12 cellular contexts compared by ENCODE assay signal in the genomic region with DNA sequence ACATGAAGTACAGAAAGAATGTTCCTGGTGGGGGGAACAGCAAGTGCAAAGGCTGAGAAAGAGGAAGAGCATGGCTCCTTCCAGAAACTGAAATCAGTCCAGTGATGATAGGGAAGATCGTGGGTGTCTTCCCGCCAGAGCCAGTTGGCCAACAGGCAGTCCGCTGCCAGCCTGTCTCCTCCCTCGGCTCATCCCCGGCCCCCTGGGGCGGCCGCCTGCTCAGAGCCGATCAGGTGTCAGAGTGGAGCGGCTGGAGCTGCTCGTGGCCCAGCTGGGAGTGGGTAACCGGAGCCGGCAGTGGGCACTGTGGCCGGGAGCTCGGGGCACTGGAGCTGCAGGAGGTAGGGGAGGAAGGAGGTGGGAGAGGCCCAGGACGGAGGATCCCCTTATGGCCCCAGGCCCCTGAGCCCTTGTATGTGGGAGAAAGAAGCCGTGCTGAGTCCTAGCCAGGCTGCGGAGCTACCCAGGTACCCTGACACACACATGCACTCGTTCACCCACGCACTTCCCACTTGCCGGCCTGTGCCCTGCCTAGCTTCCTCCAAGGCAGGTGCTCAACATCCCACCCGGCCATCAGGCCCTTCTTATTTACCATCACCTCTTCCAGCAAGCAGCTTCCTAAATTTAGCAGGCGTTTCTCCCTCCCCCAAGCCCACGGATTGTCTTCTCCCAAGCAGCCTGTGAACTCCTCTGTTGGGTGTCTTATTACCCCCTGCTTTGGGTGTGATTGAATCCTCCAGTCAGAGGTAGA. TPM values are rescaled to one million over a fixed set of nuclear protein-coding genes. Genes with fewer than 3 reads are reported as not detected.
DNase-seq lines count a peak whose midpoint lies in the region; ATAC-seq and TF ChIP-seq lines count a peak whose summit lies in the region.
"Had no signal": no experiment of that assay in that cellular context is flagged by ENCODE, and none has a peak within 500 bp of the region (broad histone marks: within the 10 kb centered on the region; RNA-seq: fewer than 3 reads in every experiment).

No MANE protein-coding gene starts in this region.

- intact Hi-C loops in esophagus squamous epithelium (cut with DNase I): no loop called here

- peak overlapping the region; percentile 37 for H3K4me3 Mint-ChIP-seq in activated T-cell treated with anti-CD3 and anti-CD28 coated beads, Interleukin-2, amount 50 U/mL, for 4 hours
- H3K4me3 Mint-ChIP-seq in brain: peak overlapping the region; percentile 62 to 99 (median 78)
- peak overlapping the region; percentile 57 to 99 for H3K4me3 Mint-ChIP-seq in stimulated activated naive CD8-positive, alpha-beta T cell treated with anti-CD3 and anti-CD28 coated beads, Interleukin-15, amount 100 ng/mL, for 72 hours

- H3K4me3 ChIP-seq in esophagus squamous epithelium: no peak overlapping the region

- H3K36me3 ChIP-seq in esophagus squamous epithelium: peaks cover 0 to 15% (median 0%) of the 10 kb centered on the region in 3 donors

- H3K9me3 ChIP-seq in esophagus squamous epithelium: no peaks in the 10 kb centered on the region
- H3K9me3 ChIP-seq: BLaER1 treated with 17β-estradiol and CSF1 and Interleukin-3, amounts not matched to agents 10 nM and 100 nM had no signal

- peaks cover 0 to 15% (median 0%) of the 10 kb centered on the region in 4 donors for H3K27me3 ChIP-seq in esophagus squamous epithelium
- H3K27me3 ChIP-seq: BLaER1 treated with 17β-estradiol and CSF1 and Interleukin-3, amounts not matched to agents 10 nM and 100 nM had no signal

- peaks cover 2% of the 10 kb centered on the region for H3K27me3 Mint-ChIP-seq in activated T-cell treated with anti-CD3 and anti-CD28 coated beads, Interleukin-2, amount 50 U/mL, for 4 hours (ENCODE audit: low read depth)
- peaks cover 11% of the 10 kb centered on the region for H3K27me3 Mint-ChIP-seq in brain
- H3K27me3 Mint-ChIP-seq in stimulated activated naive CD8-positive, alpha-beta T cell treated with anti-CD3 and anti-CD28 coated beads, Interleukin-15, amount 100 ng/mL, for 72 hours: no peaks in the 10 kb centered on the region

- no peak for ATAC-seq in activated T-cell treated with anti-CD3 and anti-CD28 coated beads, Interleukin-2, amount 50 U/mL, for 4 hours
- ATAC-seq in stimulated activated naive CD8-positive, alpha-beta T cell treated with anti-CD3 and anti-CD28 coated beads, Interleukin-15, amount 100 ng/mL, for 72 hours: no peak
- ATAC-seq in HG03097 (IDR thresholded peaks at IDR 0.05; ENCODE audit: low FRiP score, unreplicated experiment): no peak

- H3K27ac Mint-ChIP-seq in brain: peak overlapping the region in 2 of 5 experiments; percentile 52 to 70
- H3K27ac Mint-ChIP-seq in stimulated activated naive CD8-positive, alpha-beta T cell treated with anti-CD3 and anti-CD28 coated beads, Interleukin-15, amount 100 ng/mL, for 72 hours: peak overlapping the region in 1 of 2 donors; percentile 77

- no peak for DNase-seq in activated T-cell treated with anti-CD3 and anti-CD28 coated beads, Interleukin-2, amount 50 U/mL, for 4 hours
- no peak for DNase-seq in activated T-cell treated with anti-CD3 and anti-CD28 coated beads, Interleukin-2, amount 50 U/mL, for 1 hour
- DNase-seq in NCI-H2227 (lab: John Stamatoyannopoulos, UW; ENCODE audit: unreplicated experiment) (peak; percentile 18), esophagus squamous epithelium (lab: John Stamatoyannopoulos, UW) (no peak), mucosa of gallbladder (ENCODE audit: low spot score) (no peak)
- no peak for DNase-seq in stimulated activated naive CD8-positive, alpha-beta T cell treated with anti-CD3 and anti-CD28 coated beads, Interleukin-15, amount 100 ng/mL, for 72 hours
- DNase-seq: effector CD4-positive, alpha-beta T cell had no signal

- H3K36me3 Mint-ChIP-seq in activated T-cell treated with anti-CD3 and anti-CD28 coated beads, Interleukin-2, amount 50 U/mL, for 4 hours (ENCODE audit: insufficient read depth): peaks cover 6% of the 10 kb centered on the region
- H3K36me3 Mint-ChIP-seq in brain: peaks cover 20% of the 10 kb centered on the region

- H3K4me1 ChIP-seq in esophagus squamous epithelium: peaks cover 21 to 38% (median 24%) of the 10 kb centered on the region in 3 donors

- WGBS in esophagus squamous epithelium, 2 donors: 39 to 44% methylated on average over 10 to 17 of the region's 23 CpGs

- no peaks in the 10 kb centered on the region for H3K9me3 Mint-ChIP-seq in activated T-cell treated with anti-CD3 and anti-CD28 coated beads, Interleukin-2, amount 50 U/mL, for 4 hours
- peaks cover 0 to 8% (median 0%) of the 10 kb centered on the region in 5 experiments for H3K9me3 Mint-ChIP-seq in brain
- no peaks in the 10 kb centered on the region for H3K9me3 Mint-ChIP-seq in stimulated activated naive CD8-positive, alpha-beta T cell treated with anti-CD3 and anti-CD28 coated beads, Interleukin-15, amount 100 ng/mL, for 72 hours

- peaks cover 34% of the 10 kb centered on the region for H3K4me1 Mint-ChIP-seq in activated T-cell treated with anti-CD3 and anti-CD28 coated beads, Interleukin-2, amount 50 U/mL, for 4 hours (ENCODE audit: low read depth)
- H3K4me1 Mint-ChIP-seq in brain: peaks cover 46% of the 10 kb centered on the region
- H3K4me1 Mint-ChIP-seq in stimulated activated naive CD8-positive, alpha-beta T cell treated with anti-CD3 and anti-CD28 coated beads, Interleukin-15, amount 100 ng/mL, for 72 hours: peaks cover 55% of the 10 kb centered on the region

- no peak overlapping the region for H3K27ac ChIP-seq in esophagus squamous epithelium
- H3K27ac ChIP-seq: BLaER1 treated with 17β-estradiol and CSF1 and Interleukin-3, amounts not matched to agents 10 nM and 100 nM had no signal

- no peak for TF ChIP-seq POLR2A in esophagus squamous epithelium (IDR thresholded peaks at IDR 0.05)

- no peak for TF ChIP-seq CTCF in brain (conservative IDR thresholded peaks at IDR 0.05)
- no peak for TF ChIP-seq CTCF in esophagus squamous epithelium (IDR thresholded peaks at IDR 0.05)

RNA-seq across cellular contexts. Expression of a gene that starts 1.7 kb away (rescaled TPM):
- total RNA-seq in activated T-cell treated with anti-CD3 and anti-CD28 coated beads, Interleukin-2, amount 50 U/mL, for 4 hours: under 1 TPM; 0.25 to 0.71 (median 0.26) TPM
- polyA plus RNA-seq in brain (ENCODE audit: insufficient read depth, low read depth, low replicate concordance): 6.2 TPM
- total RNA-seq in esophagus squamous epithelium: 1 to 10 TPM in 1 of 4 donors, under 1 TPM in 3; 0.04 to 2.0 (median 0.44) TPM
- 3.4 TPM for total RNA-seq in mucosa of gallbladder

RNA-seq across cellular contexts. Expression of a gene that starts 1.8 kb away (rescaled TPM):
- total RNA-seq in activated T-cell treated with anti-CD3 and anti-CD28 coated beads, Interleukin-2, amount 50 U/mL, for 4 hours: 10 to 100 TPM; 42.9 to 48.2 (median 43.9) TPM
- polyA plus RNA-seq in brain (ENCODE audit: insufficient read depth, low read depth, low replicate concordance): 39.6 TPM
- total RNA-seq in esophagus squamous epithelium (10 to 100 TPM in 3 of 4 donors, 1 to 10 TPM in 1; 9.0 to 23.3 (median 18.3) TPM), mucosa of gallbladder (28.3 TPM)

RNA-seq across cellular contexts. Expression of a gene that starts 30.7 kb away (rescaled TPM):
- total RNA-seq in activated T-cell treated with anti-CD3 and anti-CD28 coated beads, Interleukin-2, amount 50 U/mL, for 4 hours: under 1 TPM in 1 of 3 donors, not detected in 2; 0.08 TPM
- polyA plus RNA-seq in brain (ENCODE audit: insufficient read depth, low read depth, low replicate concordance): 0.39 TPM
- total RNA-seq in esophagus squamous epithelium: not detected
- 0.55 TPM for total RNA-seq in mucosa of gallbladder
- total RNA-seq: activated CD8-positive, alpha-beta memory T cell treated with anti-CD3 and anti-CD28 coated beads for 36 hours; subcutaneous adipose tissue had no signal

RNA-seq across cellular contexts. Expression of a gene that starts 45.2 kb away (rescaled TPM):
- total RNA-seq in activated T-cell treated with anti-CD3 and anti-CD28 coated beads, Interleukin-2, amount 50 U/mL, for 4 hours: 10 to 100 TPM in 1 of 3 donors, 1 to 10 TPM in 2; 6.3 to 26.2 (median 9.9) TPM
- 1.1 TPM for polyA plus RNA-seq in brain (ENCODE audit: insufficient read depth, low read depth, low replicate concordance)
- total RNA-seq in esophagus squamous epithelium (1 to 10 TPM in 1 of 4 donors, under 1 TPM in 3; 0.27 to 5.0 (median 0.44) TPM), mucosa of gallbladder (5.6 TPM)
